ENCODE assay signal across 11 cellular contexts in the genomic region with DNA sequence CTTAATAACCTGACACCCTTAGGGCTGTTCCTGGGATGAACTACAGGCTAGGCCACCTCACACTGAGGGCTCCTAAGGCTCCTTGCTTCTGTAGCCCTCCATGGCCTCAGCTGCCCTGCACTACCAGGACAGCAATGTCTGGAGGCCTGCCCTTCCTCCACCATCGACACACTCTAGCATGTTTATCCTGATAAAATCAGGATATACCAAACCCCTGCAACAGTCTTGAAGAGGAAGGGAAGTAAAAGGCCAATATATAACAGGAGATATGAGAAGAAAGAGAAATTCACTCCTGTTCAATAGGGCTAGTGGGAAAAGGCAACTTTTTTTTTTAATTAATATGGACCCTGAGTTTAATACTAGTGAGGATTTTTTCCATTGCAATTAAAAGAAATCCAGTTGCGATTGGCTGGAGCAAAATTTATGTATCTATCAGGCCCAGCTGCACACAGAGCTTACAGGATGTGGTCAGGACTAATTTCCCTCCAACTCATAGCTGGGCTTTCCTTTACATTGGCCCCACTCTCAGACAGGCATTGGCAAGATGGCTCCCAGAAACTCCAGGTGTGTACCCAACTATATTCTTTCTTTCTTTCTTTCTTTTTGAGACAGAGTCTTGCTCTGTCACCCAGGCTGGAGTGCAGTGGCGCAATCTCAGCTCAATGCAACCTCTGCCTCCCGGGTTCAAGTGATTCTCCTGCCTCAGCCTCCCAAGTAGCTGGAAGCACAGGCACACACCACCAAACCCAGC. TPM values are rescaled to one million over a fixed set of nuclear protein-coding genes. Genes with fewer than 3 reads are reported as not detected.
A peak's percentile ranks its signal among the peaks of the same experiment; 100 is the strongest.
DNase-seq lines count a peak whose midpoint lies in the region; TF ChIP-seq lines count a peak whose summit lies in the region.
"Had no signal": no experiment of that assay in that cellular context is flagged by ENCODE, and none has a peak within 500 bp of the region (broad histone marks: within the 10 kb centered on the region; RNA-seq: fewer than 3 reads in every experiment).

No MANE protein-coding gene starts in this region.

- H3K4me3 ChIP-seq in spleen = no peak overlapping the region

- intact Hi-C loops in activated CD4-positive, alpha-beta memory T cell treated with anti-CD3 and anti-CD28 coated beads for 36 hours (cut with micrococcal nuclease) = no loop called here
- intact Hi-C loops in spleen (cut with DNase I; ENCODE audit: low total_unique reads) = no loop called here

- no peaks in the 10 kb centered on the region for H3K27me3 Mint-ChIP-seq in activated T-cell treated with anti-CD3 and anti-CD28 coated beads, Interleukin-2, amount 50 U/mL, for 24 hours
- no peaks in the 10 kb centered on the region for H3K27me3 Mint-ChIP-seq in activated CD4-positive, alpha-beta memory T cell treated with anti-CD3 and anti-CD28 coated beads for 36 hours

- TF ChIP-seq CTCF in spleen (IDR thresholded peaks at IDR 0.05 in 8 of 11, conservative IDR thresholded peaks at IDR 0.05 in 3 of 11) = no peak

- no peaks in the 10 kb centered on the region for H3K9me3 ChIP-seq in KOPT-K1 (ENCODE audit: insufficient read depth, low read length, poor library complexity, severe bottlenecking)
- no peaks in the 10 kb centered on the region for H3K9me3 ChIP-seq in spleen

- H3K27ac ChIP-seq in KOPT-K1 (ENCODE audit: low read depth, low read length, poor library complexity, severe bottlenecking) = peak overlapping the region; percentile 64
- no peak overlapping the region for H3K27ac ChIP-seq in spleen
- no peak overlapping the region for H3K27ac ChIP-seq in substantia nigra (ENCODE audit: low read depth, low read length, poor library complexity, severe bottlenecking)

- peak overlapping the region; percentile 26 for H3K27ac Mint-ChIP-seq in activated T-cell treated with anti-CD3 and anti-CD28 coated beads, Interleukin-2, amount 50 U/mL, for 24 hours
- H3K27ac Mint-ChIP-seq in activated CD4-positive, alpha-beta memory T cell treated with anti-CD3 and anti-CD28 coated beads for 36 hours = peak overlapping the region; percentile 45

- peaks cover 0 to 26% (median 8%) of the 10 kb centered on the region in 6 donors for H3K4me1 ChIP-seq in spleen

- no peaks in the 10 kb centered on the region for H3K36me3 Mint-ChIP-seq in activated T-cell treated with anti-CD3 and anti-CD28 coated beads, Interleukin-2, amount 50 U/mL, for 24 hours (ENCODE audit: low read depth)
- no peaks in the 10 kb centered on the region for H3K36me3 Mint-ChIP-seq in activated CD4-positive, alpha-beta memory T cell treated with anti-CD3 and anti-CD28 coated beads for 36 hours

- DNase-seq in activated T-cell treated with anti-CD3 and anti-CD28 coated beads, Interleukin-2, amount 50 U/mL, for 24 hours = no peak
- DNase-seq in activated T-cell treated with anti-CD3 and anti-CD28 coated beads for 4 hours = no peak
- peak; percentile 51 for DNase-seq in activated CD4-positive, alpha-beta memory T cell treated with anti-CD3 and anti-CD28 coated beads for 36 hours
- DNase-seq in spleen = peak; percentile 34
- DNase-seq in iPS-NIHi7 (ENCODE audit: extremely low spot score) = no peak
- no peak for DNase-seq in activated effector memory CD4-positive, alpha-beta T cell treated with Interleukin-2 at 50 U/mL for 16 hours
- DNase-seq in substantia nigra (lab: John Stamatoyannopoulos, UW) = no peak
- DNase-seq: NCI-H1092 treated with DMSO at 0.1 percent for 48 hours, NCI-H524, SIG-M5 had no signal

- no peak overlapping the region for H3K4me3 Mint-ChIP-seq in activated T-cell treated with anti-CD3 and anti-CD28 coated beads, Interleukin-2, amount 50 U/mL, for 24 hours
- no peak overlapping the region for H3K4me3 Mint-ChIP-seq in activated CD4-positive, alpha-beta memory T cell treated with anti-CD3 and anti-CD28 coated beads for 36 hours

- no peaks in the 10 kb centered on the region for H3K27me3 ChIP-seq in spleen (replicated peaks in 1 of 7)

- H3K36me3 ChIP-seq in KOPT-K1 (ENCODE audit: insufficient read depth, low read length) (no peaks in the 10 kb centered on the region), spleen (no peaks in the 10 kb centered on the region)

- CTCF ChIA-PET in activated CD4-positive, alpha-beta memory T cell treated with anti-CD3 and anti-CD28 coated beads for 36 hours (lab: Charles Lee) = interaction anchor here (0.7 to 1.1 kb wide), 3 partner anchors 8 to 866 kb away, joined by 3 read pairs; no protein-coding TSS in a partner anchor

- whole genome bisulfite sequencing in spleen, 5 donors = 50 to 59% (median 57%) methylated on average over 4 of the region's 4 CpGs

- H3K4me1 Mint-ChIP-seq in activated T-cell treated with anti-CD3 and anti-CD28 coated beads, Interleukin-2, amount 50 U/mL, for 24 hours (ENCODE audit: low read depth) = peaks cover 43% of the 10 kb centered on the region
- peaks cover 39% of the 10 kb centered on the region for H3K4me1 Mint-ChIP-seq in activated CD4-positive, alpha-beta memory T cell treated with anti-CD3 and anti-CD28 coated beads for 36 hours (ENCODE audit: low read depth)

- H3K9me3 Mint-ChIP-seq in activated T-cell treated with anti-CD3 and anti-CD28 coated beads, Interleukin-2, amount 50 U/mL, for 24 hours = no peaks in the 10 kb centered on the region
- H3K9me3 Mint-ChIP-seq in activated CD4-positive, alpha-beta memory T cell treated with anti-CD3 and anti-CD28 coated beads for 36 hours = no peaks in the 10 kb centered on the region

- POLR2A ChIA-PET in activated CD4-positive, alpha-beta memory T cell treated with anti-CD3 and anti-CD28 coated beads for 36 hours (lab: Charles Lee) = interaction anchor here (1.1 kb wide), 1 partner anchor 8 kb away, joined by 5 read pairs; no protein-coding TSS in a partner anchor

- no peak for TF ChIP-seq POLR2A in spleen (IDR thresholded peaks at IDR 0.05)

RNA-seq across cellular contexts. Expression of a gene that starts 13.5 kb away (rescaled TPM):
- total RNA-seq in activated CD4-positive, alpha-beta memory T cell treated with anti-CD3 and anti-CD28 coated beads for 36 hours = 10 to 100 TPM; 48.1 to 52.7 TPM
- total RNA-seq in spleen = 10 to 100 TPM; 34.5 to 78.5 (median 55.2) TPM
- 1 to 10 TPM; 6.2 to 8.6 (median 6.7) TPM for polyA plus RNA-seq in spleen

Comparison
In these comparisons a context has a peak if more than half of its experiments do, and no peak if none do; other contexts are left out.
1. DNase-seq: peak in activated CD4-positive, alpha-beta memory T cell treated with anti-CD3 and anti-CD28 coated beads for 36 hours (single experiment) and spleen (single experiment); none in activated T-cell treated with anti-CD3 and anti-CD28 coated beads, Interleukin-2, amount 50 U/mL, for 24 hours (single experiment), activated T-cell treated with anti-CD3 and anti-CD28 coated beads for 4 hours (single experiment), iPS-NIHi7 (single experiment), activated effector memory CD4-positive, alpha-beta T cell treated with Interleukin-2 at 50 U/mL for 16 hours (single experiment) and substantia nigra (0 of 49).